In genomic region chr6:40755046-40755681, GRCh38 we compare ENCODE assay signal across 15 cellular contexts.
DNase-seq lines count a peak whose midpoint lies in the region; ATAC-seq and TF ChIP-seq lines count a peak whose summit lies in the region.
"Had no signal": no experiment of that assay in that cellular context is flagged by ENCODE, and none has a peak within 500 bp of the region (broad histone marks: within the 10 kb centered on the region; RNA-seq: fewer than 3 reads in every experiment).

No MANE protein-coding gene starts in this region.

- H3K4me2 ChIP-seq in GM23338, result peak overlapping the region; percentile 93

- H3F3A ChIP-seq in GM23338 (replicated peaks; ENCODE audit: low read depth), result no peaks in the 10 kb centered on the region

- DNase-seq in GM23338 (ENCODE audit: low spot score), result peak; percentile 51
- peak; percentile 18 for DNase-seq in amniotic stem cell (lab: John Stamatoyannopoulos, UW)
- DNase-seq in sigmoid colon, result peak; percentile 66
- no peak for DNase-seq in C1 segment of cervical spinal cord (lab: John Stamatoyannopoulos, UW)
- no peak for DNase-seq in Right ventricle myocardium inferior (ENCODE audit: missing footprints)
- no peak for DNase-seq in NCI-H2196 treated with DMSO at 0.1 percent for 48 hours (lab: John Stamatoyannopoulos, UW; ENCODE audit: unreplicated experiment)
- DNase-seq: activated T-cell treated with anti-CD3 and anti-CD28 coated beads for 4 hours, Calu3, heart left ventricle, NCI-H1694 treated with DMSO at 0.1 percent for 48 hours, OCI-M1 had no signal

- peak; percentile 69 for ATAC-seq in GM23338
- ATAC-seq in GM21447 (IDR thresholded peaks at IDR 0.05; ENCODE audit: unreplicated experiment), result no peak
- ATAC-seq in Right ventricle myocardium inferior, result no peak
- ATAC-seq: heart left ventricle; stimulated activated naive CD8-positive, alpha-beta T cell treated with anti-CD3 and anti-CD28 coated beads, Interleukin-15, Interleukin-2, amounts not matched to agents 100 U/mL and 50 U/mL, for 24 hours had no signal

- 16 to 39% methylated on average over 20 of the region's 20 CpGs for WGBS in sigmoid colon, 2 donors

- no peaks in the 10 kb centered on the region for H3K9me3 Mint-ChIP-seq in GM23338
- H3K9me3 Mint-ChIP-seq: central memory CD8-positive, alpha-beta T cell had no signal

- H3K27me3 ChIP-seq in GM23338 (ENCODE audit: insufficient read depth), result peaks cover 42% of the 10 kb centered on the region
- H3K27me3 ChIP-seq in iPS-15b (ENCODE audit: control insufficient read depth, insufficient read depth, low read length), result peaks cover 48% of the 10 kb centered on the region
- H3K27me3 ChIP-seq in sigmoid colon, result peaks cover 0 to 6% (median 0%) of the 10 kb centered on the region in 3 donors

- H3K27ac ChIP-seq in GM23338 (ENCODE audit: low read depth), result no peak overlapping the region
- peak overlapping the region in 2 of 4 donors; percentile 64 to 66 for H3K27ac ChIP-seq in sigmoid colon
- H3K27ac ChIP-seq: heart left ventricle had no signal

- peak overlapping the region; percentile 50; the same call in 1 of the 3 replicates for H3K4me3 Mint-ChIP-seq in GM23338
- H3K4me3 Mint-ChIP-seq: central memory CD8-positive, alpha-beta T cell had no signal

- H3K79me2 ChIP-seq in GM23338 (replicated peaks; ENCODE audit: insufficient read depth), result no peaks in the 10 kb centered on the region

- no peaks in the 10 kb centered on the region for H3K9me2 ChIP-seq in GM23338 (ENCODE audit: insufficient read depth)

- H3K9ac ChIP-seq in iPS-15b (ENCODE audit: low read depth, low read length), result peak overlapping the region; percentile 54

- H3K36me3 Mint-ChIP-seq in GM23338 (ENCODE audit: low read depth), result no peaks in the 10 kb centered on the region

- no peaks in the 10 kb centered on the region for H3K36me3 ChIP-seq in GM23338 (ENCODE audit: insufficient read depth)
- no peaks in the 10 kb centered on the region for H3K36me3 ChIP-seq in iPS-15b (ENCODE audit: control insufficient read depth, insufficient read depth, low read length)
- no peaks in the 10 kb centered on the region for H3K36me3 ChIP-seq in sigmoid colon
- H3K36me3 ChIP-seq: heart left ventricle had no signal

- H4K20me1 ChIP-seq in GM23338 (replicated peaks; ENCODE audit: insufficient read depth), result no peaks in the 10 kb centered on the region

- TF ChIP-seq EP300 in sigmoid colon (IDR thresholded peaks at IDR 0.05), result no peak

- H3K4me3 ChIP-seq in GM23338, result peak overlapping the region; percentile 65
- peak overlapping the region; percentile 47 for H3K4me3 ChIP-seq in iPS-15b (ENCODE audit: low read depth, low read length)
- H3K4me3 ChIP-seq in sigmoid colon, result no peak overlapping the region
- H3K4me3 ChIP-seq: heart left ventricle had no signal

- H3K4me1 Mint-ChIP-seq in GM23338, result peaks cover 10% of the 10 kb centered on the region; the same call in 2 of the 3 replicates
- H3K4me1 Mint-ChIP-seq: central memory CD8-positive, alpha-beta T cell had no signal

- H3K27me3 Mint-ChIP-seq in GM23338 (ENCODE audit: insufficient read depth, low read depth, poor library complexity), result peaks cover 13% of the 10 kb centered on the region

- intact Hi-C loops in sigmoid colon (cut with DNase I), result no loop called here
- intact Hi-C loops in Right ventricle myocardium inferior (cut with DNase I), result no loop called here

- TF ChIP-seq CTCF in GM23338 (conservative IDR thresholded peaks at IDR 0.05; ENCODE audit: low read depth in 2 of 2), result no peak
- no peak for TF ChIP-seq CTCF in sigmoid colon (IDR thresholded peaks at IDR 0.05)

- no peaks in the 10 kb centered on the region for H3K9me3 ChIP-seq in iPS-15b (ENCODE audit: control insufficient read depth, insufficient read depth, low read length)
- H3K9me3 ChIP-seq in sigmoid colon, result no peaks in the 10 kb centered on the region
- H3K9me3 ChIP-seq: heart left ventricle had no signal

- H2AFZ ChIP-seq in GM23338, result peak overlapping the region; percentile 100

- H3K4me1 ChIP-seq in GM23338 (ENCODE audit: insufficient read depth) (peaks cover 8% of the 10 kb centered on the region), iPS-15b (ENCODE audit: control insufficient read depth, insufficient read depth, low read length) (peaks cover 4% of the 10 kb centered on the region), sigmoid colon (peaks cover 0 to 47% (median 30%) of the 10 kb centered on the region in 4 donors)

- no peak overlapping the region for H3K27ac Mint-ChIP-seq in GM23338

- no peak for TF ChIP-seq POLR2A in sigmoid colon (IDR thresholded peaks at IDR 0.05)

TF ChIP-seq in GM23338, 12 proteins besides CTCF, POLR2A, EP300 and RAD21:
- no peak for TF ChIP-seq JUNB (IDR thresholded peaks at IDR 0.05; ENCODE audit: unreplicated experiment)
- TF ChIP-seq CREB1 (CRISPR knock-in tag; IDR thresholded peaks at IDR 0.05; ENCODE audit: low read depth), result no peak
- no peak for TF ChIP-seq ZNF462 (CRISPR knock-in tag; IDR thresholded peaks at IDR 0.05)
- TF ChIP-seq EZH2phosphoT487 (IDR thresholded peaks at IDR 0.05; ENCODE audit: unreplicated experiment), result no peak
- no peak for TF ChIP-seq STAT1 (IDR thresholded peaks at IDR 0.05; ENCODE audit: unreplicated experiment)

Comparison
In these comparisons a context has a peak if more than half of its experiments do, and no peak if none do; other contexts are left out.
1. DNase-seq: peak in GM23338 (single experiment), amniotic stem cell (single experiment) and sigmoid colon (single experiment); none in C1 segment of cervical spinal cord (0 of 14), Right ventricle myocardium inferior (single experiment) and NCI-H2196 treated with DMSO at 0.1 percent for 48 hours (single experiment).
2. H3K4me3 ChIP-seq: peak in GM23338 (single experiment) and iPS-15b (single experiment); none in sigmoid colon (0 of 4).